Comparison of ENCODE assay signal across 22 cellular contexts in the genomic region with DNA sequence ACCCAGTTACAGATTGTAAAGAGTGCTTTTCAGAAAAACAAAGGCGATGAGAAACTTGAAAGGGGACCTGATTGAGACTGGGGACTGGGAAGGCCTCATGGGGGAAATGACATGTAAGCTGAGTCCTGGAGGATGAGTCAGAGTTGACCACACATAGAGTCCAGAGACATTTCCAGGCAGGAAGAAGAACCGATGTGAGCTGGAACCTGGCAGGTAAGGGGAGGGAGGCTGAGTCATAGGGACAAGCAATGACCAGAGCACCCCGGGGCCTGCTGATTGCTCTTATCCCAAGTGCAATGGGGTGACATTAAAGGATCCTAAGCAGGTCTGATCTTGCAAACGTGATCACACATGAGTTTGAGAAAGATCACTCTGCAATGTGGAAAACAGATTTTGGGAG. TPM values are rescaled to one million over a fixed set of nuclear protein-coding genes. Genes with fewer than 3 reads are reported as not detected.
DNase-seq lines count a peak whose midpoint lies in the region; ATAC-seq and TF ChIP-seq lines count a peak whose summit lies in the region.
"Had no signal": no experiment of that assay in that cellular context is flagged by ENCODE, and none has a peak within 500 bp of the region (broad histone marks: within the 10 kb centered on the region; RNA-seq: fewer than 3 reads in every experiment).

No MANE protein-coding gene starts in this region.

- H3K27me3 ChIP-seq in RWPE2 (ENCODE audit: insufficient read depth, poor library complexity, severe bottlenecking), result no peaks in the 10 kb centered on the region
- H3K27me3 ChIP-seq in naive thymus-derived CD4-positive, alpha-beta T cell (ENCODE audit: control insufficient read depth in 2 of 2, insufficient read depth in 2 of 2, low read length in 2 of 2), result peaks cover 0 to 3% of the 10 kb centered on the region in 2 donors
- H3K27me3 ChIP-seq: body of pancreas, pancreas had no signal

- no peaks in the 10 kb centered on the region for H3K9me3 Mint-ChIP-seq in naive thymus-derived CD4-positive, alpha-beta T cell
- H3K9me3 Mint-ChIP-seq: activated naive CD4-positive, alpha-beta T cell treated with anti-CD3 and anti-CD28 coated beads, Interleukin-2, amount 50 U/mL, for 24 hours; activated T-cell treated with anti-CD3 and anti-CD28 coated beads, Interleukin-2, amount 50 U/mL, for 4 hours; CD4-positive, CD25-positive, alpha-beta regulatory T cell; dendritic cell treated with granulocyte-macrophage colony-stimulating factor and Interleukin-4, amounts not matched to agents 40 ng/mL and 50 ng/mL, for 4 days; stimulated activated naive CD8-positive, alpha-beta T cell treated with anti-CD3 and anti-CD28 coated beads, Interleukin-15, Interleukin-2, amounts not matched to agents 100 ng/mL and 50 ng/mL, for 24 hours had no signal

- no peaks in the 10 kb centered on the region for H3K9me3 ChIP-seq in RWPE2 (ENCODE audit: severe bottlenecking)
- no peaks in the 10 kb centered on the region for H3K9me3 ChIP-seq in naive thymus-derived CD4-positive, alpha-beta T cell (ENCODE audit: control insufficient read depth in 2 of 3, low read length in 3 of 3)
- H3K9me3 ChIP-seq: body of pancreas, pancreas had no signal

- no peak overlapping the region for H3K4me3 Mint-ChIP-seq in naive thymus-derived CD4-positive, alpha-beta T cell
- H3K4me3 Mint-ChIP-seq: activated CD8-positive, alpha-beta T cell treated with anti-CD3 and anti-CD28 coated beads, Interleukin-2, amount 10 ng/mL, durations not matched to agents 7 days and 5 days; activated naive CD4-positive, alpha-beta T cell treated with anti-CD3 and anti-CD28 coated beads, Interleukin-2, amount 50 U/mL, for 24 hours; activated T-cell treated with anti-CD3 and anti-CD28 coated beads, Interleukin-2, amount 50 U/mL, for 4 hours; CD4-positive, CD25-positive, alpha-beta regulatory T cell; dendritic cell treated with granulocyte-macrophage colony-stimulating factor and Interleukin-4, amounts not matched to agents 40 ng/mL and 50 ng/mL, for 4 days; stimulated activated naive CD8-positive, alpha-beta T cell treated with anti-CD3 and anti-CD28 coated beads, Interleukin-15, Interleukin-2, amounts not matched to agents 100 ng/mL and 50 ng/mL, for 24 hours; T-helper 17 cell had no signal

- peak; percentile 4 for DNase-seq in AG20443 (ENCODE audit: low spot score)
- DNase-seq in H4 (ENCODE audit: low spot score), result peak; percentile 20
- DNase-seq in RWPE2 (ENCODE audit: low spot score), result peak; percentile 83
- peak; percentile 27 for DNase-seq in iris pigment epithelial cell (ENCODE audit: low read depth)
- no peak for DNase-seq in naive thymus-derived CD4-positive, alpha-beta T cell
- DNase-seq in DMS 273 treated with DMSO at 0.1 percent for 48 hours (lab: John Stamatoyannopoulos, UW), result no peak
- no peak for DNase-seq in COLO829 (ENCODE audit: low spot score)
- DNase-seq: activated CD8-positive, alpha-beta T cell treated with anti-CD3 and anti-CD28 coated beads, Interleukin-2, amount 10 ng/mL, durations not matched to agents 7 days and 5 days; activated T-cell treated with anti-CD3 and anti-CD28 coated beads, Interleukin-2, amount 50 U/mL, for 4 hours; body of pancreas; CD4-positive, CD25-positive, alpha-beta regulatory T cell; MM.1S; NCI-H226; pancreas; Right ventricle myocardium superior; stimulated activated CD4-positive, alpha-beta T cell treated with anti-CD3 and anti-CD28 coated beads, Interleukin-1b, Interleukin-23, amount 100 ng/mL, for 48 hours; T-helper 17 cell; WERI-Rb-1 had no signal

- ATAC-seq in RWPE2 (ENCODE audit: low read depth) (peak; percentile 86), HG03095 (IDR thresholded peaks at IDR 0.05; ENCODE audit: unreplicated experiment) (no peak)
- no peak for ATAC-seq in naive thymus-derived CD4-positive, alpha-beta T cell
- ATAC-seq: activated CD8-positive, alpha-beta T cell treated with anti-CD3 and anti-CD28 coated beads, Interleukin-2, amount 10 ng/mL, durations not matched to agents 7 days and 5 days; activated T-cell treated with anti-CD3 and anti-CD28 coated beads, Interleukin-2, amount 50 U/mL, for 4 hours; body of pancreas; T-helper 17 cell had no signal

- peaks cover 0 to 1% (median 0%) of the 10 kb centered on the region in 7 donors for H3K4me1 Mint-ChIP-seq in naive thymus-derived CD4-positive, alpha-beta T cell
- H3K4me1 Mint-ChIP-seq: activated naive CD4-positive, alpha-beta T cell treated with anti-CD3 and anti-CD28 coated beads, Interleukin-2, amount 50 U/mL, for 24 hours; CD4-positive, CD25-positive, alpha-beta regulatory T cell; T-helper 17 cell had no signal

- TF ChIP-seq CTCF in RWPE2 (IDR thresholded peaks at IDR 0.05; ENCODE audit: poor library complexity, severe bottlenecking), result no peak

- H3K36me3 ChIP-seq in RWPE2 (ENCODE audit: low read depth), result no peaks in the 10 kb centered on the region
- no peaks in the 10 kb centered on the region for H3K36me3 ChIP-seq in naive thymus-derived CD4-positive, alpha-beta T cell (ENCODE audit: control insufficient read depth in 2 of 3, insufficient read depth in 3 of 3, low read length in 3 of 3)
- H3K36me3 ChIP-seq: pancreas, WERI-Rb-1 had no signal

- intact Hi-C loops in naive thymus-derived CD4-positive, alpha-beta T cell (cut with micrococcal nuclease), result no loop called here

- no peak overlapping the region for H3K4me3 ChIP-seq in RWPE2 (ENCODE audit: severe bottlenecking)
- no peak overlapping the region for H3K4me3 ChIP-seq in naive thymus-derived CD4-positive, alpha-beta T cell (ENCODE audit: low read length)
- H3K4me3 ChIP-seq: body of pancreas, pancreas had no signal

- POLR2A ChIA-PET in naive thymus-derived CD4-positive, alpha-beta T cell (lab: Charles Lee), result no interaction called here

- CTCF ChIA-PET in naive thymus-derived CD4-positive, alpha-beta T cell (lab: Charles Lee), result no interaction called here

- H3K4me1 ChIP-seq in RWPE2 (ENCODE audit: insufficient read depth, poor library complexity, severe bottlenecking), result peaks cover 32% of the 10 kb centered on the region
- no peaks in the 10 kb centered on the region for H3K4me1 ChIP-seq in naive thymus-derived CD4-positive, alpha-beta T cell (ENCODE audit: control insufficient read depth in 2 of 2, insufficient read depth in 2 of 2, low read length in 2 of 2)
- H3K4me1 ChIP-seq: body of pancreas, pancreas had no signal

- H3K36me3 Mint-ChIP-seq in naive thymus-derived CD4-positive, alpha-beta T cell, result no peaks in the 10 kb centered on the region
- H3K36me3 Mint-ChIP-seq: activated naive CD4-positive, alpha-beta T cell treated with anti-CD3 and anti-CD28 coated beads, Interleukin-2, amount 50 U/mL, for 24 hours; CD4-positive, CD25-positive, alpha-beta regulatory T cell had no signal

- H3K27ac Mint-ChIP-seq in naive thymus-derived CD4-positive, alpha-beta T cell, result no peak overlapping the region
- H3K27ac Mint-ChIP-seq: activated CD8-positive, alpha-beta T cell treated with anti-CD3 and anti-CD28 coated beads, Interleukin-2, amount 10 ng/mL, durations not matched to agents 7 days and 5 days; activated naive CD4-positive, alpha-beta T cell treated with anti-CD3 and anti-CD28 coated beads, Interleukin-2, amount 50 U/mL, for 24 hours; CD4-positive, CD25-positive, alpha-beta regulatory T cell; dendritic cell treated with granulocyte-macrophage colony-stimulating factor and Interleukin-4, amounts not matched to agents 40 ng/mL and 50 ng/mL, for 4 days; stimulated activated naive CD8-positive, alpha-beta T cell treated with anti-CD3 and anti-CD28 coated beads, Interleukin-15, Interleukin-2, amounts not matched to agents 100 ng/mL and 50 ng/mL, for 24 hours; T-helper 17 cell had no signal

- peak overlapping the region; percentile 34 for H3K27ac ChIP-seq in RWPE2 (ENCODE audit: poor library complexity, severe bottlenecking)
- H3K27ac ChIP-seq in naive thymus-derived CD4-positive, alpha-beta T cell (ENCODE audit: low read depth, low read length), result no peak overlapping the region
- H3K27ac ChIP-seq: body of pancreas, pancreas, WERI-Rb-1 had no signal

- peaks cover 4 to 27% (median 10%) of the 10 kb centered on the region in 5 donors for H3K27me3 Mint-ChIP-seq in naive thymus-derived CD4-positive, alpha-beta T cell
- H3K27me3 Mint-ChIP-seq: activated naive CD4-positive, alpha-beta T cell treated with anti-CD3 and anti-CD28 coated beads, Interleukin-2, amount 50 U/mL, for 24 hours had no signal

RNA-seq across cellular contexts. Expression of gene TLL2, which starts 11.7 kb away (rescaled TPM):
- total RNA-seq in H4 (2014; rRNA removed; shearing (Covaris generic)), result 0.31 and 0.64 TPM in 2 replicates
- under 1 TPM in 1 of 5 experiments, not detected in 4; 0.24 TPM for total RNA-seq in naive thymus-derived CD4-positive, alpha-beta T cell
- polyA plus RNA-seq in naive thymus-derived CD4-positive, alpha-beta T cell, result not detected
- total RNA-seq: activated T-cell treated with anti-CD3 and anti-CD28 coated beads, Interleukin-2, amount 50 U/mL, for 4 hours; body of pancreas; CD4-positive, CD25-positive, alpha-beta regulatory T cell; T-helper 17 cell had no signal
- polyA plus RNA-seq: CD4-positive, CD25-positive, alpha-beta regulatory T cell had no signal

Comparison
In these comparisons a context has a peak if more than half of its experiments do, and no peak if none do; other contexts are left out.
1. DNase-seq: peak in AG20443 (single experiment), H4 (single experiment), RWPE2 (single experiment) and iris pigment epithelial cell (single experiment); none in naive thymus-derived CD4-positive, alpha-beta T cell (0 of 9), DMS 273 treated with DMSO at 0.1 percent for 48 hours (single experiment) and COLO829 (single experiment).